In the genomic region with DNA sequence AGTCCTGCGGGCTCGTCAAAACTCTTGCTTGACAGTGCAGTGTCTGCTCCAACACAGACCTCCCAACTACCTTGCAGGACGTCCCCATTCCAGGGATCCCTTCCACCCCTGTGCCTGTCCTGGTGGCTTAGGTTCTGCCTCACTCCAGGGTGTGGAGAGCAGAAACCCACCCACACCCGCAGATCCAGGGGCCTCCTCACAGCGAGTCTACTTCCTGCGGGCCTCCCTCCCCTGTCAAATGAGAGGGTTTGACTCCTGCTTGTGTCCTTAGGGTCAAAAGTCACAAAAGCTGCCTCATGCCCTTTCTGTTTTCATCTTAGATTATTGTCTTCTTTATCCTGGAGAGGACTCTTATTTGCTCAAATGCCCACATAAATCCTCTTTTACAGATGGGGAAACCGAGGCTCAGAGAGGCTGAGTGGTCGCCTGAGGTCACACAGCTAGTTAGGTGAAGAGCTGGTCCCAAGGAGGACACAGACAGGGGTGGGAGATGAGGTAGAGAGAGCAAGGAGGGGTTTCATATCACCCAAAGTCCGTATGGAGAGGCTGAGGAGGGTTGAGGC, we compare ENCODE assay signal across 12 cellular contexts.
DNase-seq lines count a peak whose midpoint lies in the region; ATAC-seq and TF ChIP-seq lines count a peak whose summit lies in the region.
"Had no signal": no experiment of that assay in that cellular context is flagged by ENCODE, and none has a peak within 500 bp of the region (broad histone marks: within the 10 kb centered on the region; RNA-seq: fewer than 3 reads in every experiment).

No MANE protein-coding gene starts in this region.

- H4K8ac ChIP-seq in neuronal stem cell (ENCODE audit: low read depth, low read length), result no peak overlapping the region

- H3K4me1 ChIP-seq in body of pancreas (peaks cover 49% of the 10 kb centered on the region), neuronal stem cell (ENCODE audit: control insufficient read depth in 2 of 2, insufficient read depth in 1 of 2, low read depth in 1 of 2, low read length in 2 of 2) (peaks cover 9 to 21% of the 10 kb centered on the region in 2 donors), uterus (peaks cover 4 to 11% of the 10 kb centered on the region in 2 donors), GM23338 (ENCODE audit: insufficient read depth) (peaks cover 18% of the 10 kb centered on the region)
- H3K4me1 ChIP-seq: foreskin keratinocyte had no signal

- H2BK120ac ChIP-seq in neuronal stem cell (ENCODE audit: low read depth, low read length), result no peak overlapping the region

- no peaks in the 10 kb centered on the region for H4K20me1 ChIP-seq in GM23338 (replicated peaks; ENCODE audit: insufficient read depth)

- peak overlapping the region; percentile 34 for H2BK15ac ChIP-seq in neuronal stem cell (ENCODE audit: low read length)

- H3K4me3 ChIP-seq in body of pancreas (no peak overlapping the region), neuronal stem cell (ENCODE audit: low read length in 2 of 2) (no peak overlapping the region), uterus (no peak overlapping the region), GM23338 (no peak overlapping the region)

- H3K9me3 Mint-ChIP-seq in GM23338, result peaks cover 4% of the 10 kb centered on the region; the same call in 2 of the 3 replicates

- H3K79me2 ChIP-seq in GM23338 (replicated peaks; ENCODE audit: insufficient read depth), result no peaks in the 10 kb centered on the region

- H3K4me3 Mint-ChIP-seq in GM23338, result no peak overlapping the region

- H2AFZ ChIP-seq in neuronal stem cell (ENCODE audit: low read length) (no peak overlapping the region), GM23338 (no peak overlapping the region)

- peak; percentile 61 for DNase-seq in cardiac septum (ENCODE audit: low spot score)
- DNase-seq in Right ventricle myocardium inferior (ENCODE audit: missing footprints), result no peak
- no peak for DNase-seq in body of pancreas
- DNase-seq in neuronal stem cell (ENCODE audit: low spot score), result no peak
- DNase-seq in uterus, result no peak
- DNase-seq in GM23338 (ENCODE audit: low spot score), result no peak
- DNase-seq: amygdala, foreskin keratinocyte, KG1 had no signal

- no peaks in the 10 kb centered on the region for H3K79me1 ChIP-seq in neuronal stem cell (ENCODE audit: low read depth, low read length)

- intact Hi-C loops in cardiac septum (cut with DNase I) (no loop called here), Right ventricle myocardium inferior (cut with DNase I) (no loop called here), body of pancreas (cut with DNase I) (no loop called here), uterus (cut with DNase I; ENCODE audit: low total_unique reads) (no loop called here)

- no peak overlapping the region for H3K27ac Mint-ChIP-seq in GM23338

- H3K36me3 ChIP-seq in body of pancreas (replicated peaks in 1 of 2; ENCODE audit: insufficient read depth in 1 of 2, low read depth in 2 of 2), result no peaks in the 10 kb centered on the region
- H3K36me3 ChIP-seq in neuronal stem cell (replicated peaks in 1 of 2; ENCODE audit: control insufficient read depth in 2 of 2, insufficient read depth in 2 of 2, low read length in 2 of 2), result no peaks in the 10 kb centered on the region
- H3K36me3 ChIP-seq in uterus, result no peaks in the 10 kb centered on the region
- H3K36me3 ChIP-seq in GM23338 (ENCODE audit: insufficient read depth), result no peaks in the 10 kb centered on the region
- H3K36me3 ChIP-seq: WERI-Rb-1 had no signal

- peak overlapping the region; percentile 46 for H2AK5ac ChIP-seq in neuronal stem cell (ENCODE audit: low read depth, low read length)

- H2BK12ac ChIP-seq in neuronal stem cell (ENCODE audit: low read length), result no peak overlapping the region

- H3F3A ChIP-seq in GM23338 (replicated peaks; ENCODE audit: low read depth), result no peaks in the 10 kb centered on the region

- H4K91ac ChIP-seq in neuronal stem cell (ENCODE audit: low read depth, low read length, poor library complexity), result no peak overlapping the region

- peak overlapping the region; percentile 61 for H3K9ac ChIP-seq in neuronal stem cell (ENCODE audit: low read depth, low read length, poor library complexity)

- peak overlapping the region; percentile 12 for H3K14ac ChIP-seq in neuronal stem cell (ENCODE audit: low read length)

- H3K27ac ChIP-seq in body of pancreas (peak overlapping the region; percentile 76 to 91 (median 87)), neuronal stem cell (replicated peaks; ENCODE audit: low read length) (no peak overlapping the region), uterus (peak overlapping the region; percentile 1 to 36), GM23338 (ENCODE audit: low read depth) (no peak overlapping the region)
- H3K27ac ChIP-seq: foreskin keratinocyte, WERI-Rb-1 had no signal

- H3K9me3 ChIP-seq in body of pancreas, result no peaks in the 10 kb centered on the region
- H3K9me3 ChIP-seq in neuronal stem cell (replicated peaks in 1 of 2; ENCODE audit: control insufficient read depth in 2 of 2, insufficient read depth in 1 of 2, low read depth in 1 of 2, low read length in 2 of 2), result peaks cover 0 to under 1% of the 10 kb centered on the region in 2 donors
- H3K9me3 ChIP-seq in uterus, result no peaks in the 10 kb centered on the region

- H3K18ac ChIP-seq in neuronal stem cell (ENCODE audit: low read length), result peak overlapping the region; percentile 84

- H3K36me3 Mint-ChIP-seq in GM23338 (ENCODE audit: low read depth), result no peaks in the 10 kb centered on the region

- TF ChIP-seq POLR2A in body of pancreas (IDR thresholded peaks at IDR 0.05) (no peak), uterus (IDR thresholded peaks at IDR 0.05) (no peak)

- ATAC-seq in Right ventricle myocardium inferior, result no peak
- no peak for ATAC-seq in body of pancreas
- no peak for ATAC-seq in GM18873 (IDR thresholded peaks at IDR 0.05; ENCODE audit: low FRiP score, unreplicated experiment)
- ATAC-seq in GM23338, result no peak
- no peak for ATAC-seq in HG03025 (IDR thresholded peaks at IDR 0.05; ENCODE audit: low FRiP score, unreplicated experiment)
- ATAC-seq: foreskin keratinocyte had no signal

- WGBS in body of pancreas, 2 donors, result 62 to 73% methylated on average over 6 to 9 of the region's 9 CpGs
- WGBS in neuronal stem cell (ENCODE audit: extremely low coverage in 2 of 2, insufficient read length in 2 of 2, insufficient replicate concordance in 1 of 2), 2 donors, result no CpG with 5 or more reads among the region's 9 CpGs

- peaks cover 24% of the 10 kb centered on the region for H3K4me1 Mint-ChIP-seq in GM23338

- no peak overlapping the region for H3K4ac ChIP-seq in neuronal stem cell (ENCODE audit: low read length)

- no peak overlapping the region for H3K4me2 ChIP-seq in neuronal stem cell (ENCODE audit: insufficient read depth, low read length, poor library complexity, severe bottlenecking)
- H3K4me2 ChIP-seq in GM23338, result no peak overlapping the region

- peaks cover 7% of the 10 kb centered on the region for H3K27me3 Mint-ChIP-seq in GM23338 (ENCODE audit: insufficient read depth, low read depth, poor library complexity)

- no peak overlapping the region for H3K23ac ChIP-seq in neuronal stem cell (ENCODE audit: low read depth, low read length, poor library complexity)

- no peaks in the 10 kb centered on the region for H3K27me3 ChIP-seq in body of pancreas
- H3K27me3 ChIP-seq in neuronal stem cell (ENCODE audit: control insufficient read depth in 3 of 3, insufficient read depth in 3 of 3, low read depth in 1 of 3, low read length in 3 of 3), result peaks cover 0 to 27% (median 0%) of the 10 kb centered on the region in 3 experiments
- no peaks in the 10 kb centered on the region for H3K27me3 ChIP-seq in uterus
- no peaks in the 10 kb centered on the region for H3K27me3 ChIP-seq in GM23338 (ENCODE audit: insufficient read depth)

- no peak overlapping the region for H2BK5ac ChIP-seq in neuronal stem cell (ENCODE audit: low read length)

- no peaks in the 10 kb centered on the region for H3K9me2 ChIP-seq in GM23338 (ENCODE audit: insufficient read depth)

- TF ChIP-seq CTCF in body of pancreas (IDR thresholded peaks at IDR 0.05), result no peak
- no peak for TF ChIP-seq CTCF in uterus (IDR thresholded peaks at IDR 0.05)
- no peak for TF ChIP-seq CTCF in GM23338 (conservative IDR thresholded peaks at IDR 0.05; ENCODE audit: low read depth in 2 of 2)

TF ChIP-seq in GM23338, 12 proteins besides CTCF, POLR2A, EP300 and RAD21 (continues in another document):
- TF ChIP-seq STAT1 (IDR thresholded peaks at IDR 0.05; ENCODE audit: unreplicated experiment), result no peak
- TF ChIP-seq POLR2AphosphoS5 (IDR thresholded peaks at IDR 0.05; ENCODE audit: low read depth), result no peak
- TF ChIP-seq JUNB (IDR thresholded peaks at IDR 0.05; ENCODE audit: unreplicated experiment), result no peak
- no peak for TF ChIP-seq EZH2 (IDR thresholded peaks at IDR 0.05; ENCODE audit: low read depth, unreplicated experiment)

Comparison
In these comparisons a context has a peak if more than half of its experiments do, and no peak if none do; other contexts are left out.
1. H3K27ac ChIP-seq: peak in body of pancreas (4 of 4) and uterus (2 of 2); none in neuronal stem cell (single experiment) and GM23338 (single experiment).